Comparison of ENCODE assay signal across 8 cellular contexts in genomic region chr20:47355489-47356219, GRCh38. TPM values are rescaled to one million over a fixed set of nuclear protein-coding genes. Genes with fewer than 3 reads are reported as not detected.
A peak's percentile ranks its signal among the peaks of the same experiment; 100 is the strongest.
DNase-seq lines count a peak whose midpoint lies in the region; ATAC-seq and TF ChIP-seq lines count a peak whose summit lies in the region.

No MANE protein-coding gene starts in this region.

- no peaks in the 10 kb centered on the region for H4K20me1 ChIP-seq in neural cell (ENCODE audit: insufficient read depth)

- H3K79me2 ChIP-seq in neural cell (replicated peaks; ENCODE audit: insufficient read depth, low read length): peaks cover 57% of the 10 kb centered on the region

- ATAC-seq in HG03135 (IDR thresholded peaks at IDR 0.05; ENCODE audit: unreplicated experiment) (no peak), HG02973 (IDR thresholded peaks at IDR 0.05; ENCODE audit: unreplicated experiment) (no peak)

- TF ChIP-seq EP300 in neural cell (conservative IDR thresholded peaks at IDR 0.05; ENCODE audit: poor library complexity, severe bottlenecking): no peak

- H3K9me3 ChIP-seq in SJSA1 (replicated peaks) (no peaks in the 10 kb centered on the region), ectodermal cell (ENCODE audit: control insufficient read depth, low read length) (no peaks in the 10 kb centered on the region), neural cell (ENCODE audit: low read length) (no peaks in the 10 kb centered on the region)

- TF ChIP-seq RAD21 in neural cell (conservative IDR thresholded peaks at IDR 0.05): no peak

- H3K4me1 ChIP-seq in SJSA1 (replicated peaks) (peaks cover 99% of the 10 kb centered on the region), ectodermal cell (ENCODE audit: control insufficient read depth, insufficient read depth, low read length) (peaks cover 86% of the 10 kb centered on the region)

- H3K9me2 ChIP-seq in neural cell (ENCODE audit: insufficient read depth, low read length): no peaks in the 10 kb centered on the region

- TF ChIP-seq CTCF in neural cell (IDR thresholded peaks at IDR 0.05; ENCODE audit: poor library complexity, severe bottlenecking): no peak

- H3K4me3 ChIP-seq in SJSA1 (no peak overlapping the region), ectodermal cell (ENCODE audit: insufficient read depth, low read depth, low read length) (peak overlapping the region; percentile 33), neural cell (ENCODE audit: low read length) (peak overlapping the region; percentile 58)

- H3K9ac ChIP-seq in neural cell (ENCODE audit: low read length): peak overlapping the region; percentile 82

- H3K27me3 ChIP-seq in SJSA1 (replicated peaks) (no peaks in the 10 kb centered on the region), ectodermal cell (ENCODE audit: control insufficient read depth, insufficient read depth, low read length, poor library complexity, severe bottlenecking) (no peaks in the 10 kb centered on the region), neural cell (ENCODE audit: insufficient read depth, low read depth, low read length) (no peaks in the 10 kb centered on the region)

- H3F3A ChIP-seq in neural cell (ENCODE audit: insufficient read depth, low read length, poor library complexity, severe bottlenecking): peaks cover 7% of the 10 kb centered on the region

- peak overlapping the region; percentile 74 for H3K4me2 ChIP-seq in neural cell (ENCODE audit: low read length)

- 28 to 31% methylated on average over 2 of the region's 2 CpGs for WGBS in ectodermal cell, 2 experiments

- no peak overlapping the region for H2AFZ ChIP-seq in neural cell (ENCODE audit: low read depth, low read length)

- peak overlapping the region; percentile 96 for H3K27ac ChIP-seq in SJSA1
- no peak overlapping the region for H3K27ac ChIP-seq in ectodermal cell (ENCODE audit: insufficient read depth, low read depth, low read length, poor library complexity, severe bottlenecking)
- H3K27ac ChIP-seq in neural cell (ENCODE audit: low read length): peak overlapping the region; percentile 99

- H3K36me3 ChIP-seq in SJSA1 (peaks cover 6% of the 10 kb centered on the region), ectodermal cell (ENCODE audit: control insufficient read depth, insufficient read depth, low read length) (no peaks in the 10 kb centered on the region), neural cell (ENCODE audit: insufficient read depth, low read length) (no peaks in the 10 kb centered on the region)

- DNase-seq in activated CD4-positive, alpha-beta T cell treated with anti-CD3 and anti-CD28 coated beads for 48 hours: peak; percentile 24
- no peak for DNase-seq in activated CD4-positive, alpha-beta T cell treated with anti-CD3 and anti-CD28 coated beads, Interleukin-2, amount 50 U/mL, for 4 hours
- DNase-seq in SJSA1 (ENCODE audit: low read depth in 1 of 2, low spot score in 2 of 2) (peak in 1 of 2 experiments; percentile 41), NCI-H1436 (lab: John Stamatoyannopoulos, UW) (no peak)

TF ChIP-seq in neural cell, 6 proteins besides CTCF, POLR2A, EP300 and RAD21:
- no peak for TF ChIP-seq TAF1 (IDR thresholded peaks at IDR 0.05; ENCODE audit: low read depth)
- no peak for TF ChIP-seq REST (IDR thresholded peaks at IDR 0.05; ENCODE audit: borderline replicate concordance)
- no peak for TF ChIP-seq SMC3 (conservative IDR thresholded peaks at IDR 0.05; ENCODE audit: poor library complexity)
- no peak for TF ChIP-seq POLR2AphosphoS5 (IDR thresholded peaks at IDR 0.05)
- TF ChIP-seq EZH2 (IDR thresholded peaks at IDR 0.05; ENCODE audit: borderline replicate concordance, insufficient read depth, low read length, poor library complexity, severe bottlenecking): no peak
- TF ChIP-seq MXI1 (conservative IDR thresholded peaks at IDR 0.05; ENCODE audit: poor library complexity, severe bottlenecking): no peak

RNA-seq across cellular contexts. Expression of gene ZMYND8, which starts 0.8 kb away (rescaled TPM):
- total RNA-seq in SJSA1 (2014; rRNA removed; shearing (Covaris generic)): 6.0 and 13.5 TPM in 2 replicates
- 69.3 TPM for polyA plus RNA-seq in ectodermal cell (2013, experiment 1 of 4)
- polyA plus RNA-seq in ectodermal cell (2013, experiment 2 of 4): 67.7 TPM
- polyA plus RNA-seq in ectodermal cell (2013, experiment 3 of 4): 51.1 TPM
- 46.2 TPM for polyA plus RNA-seq in ectodermal cell (2013, experiment 4 of 4)
- polyA plus RNA-seq in neural cell: 16.8 and 20.5 TPM in 2 replicates
- polyA minus RNA-seq in neural cell: 35.3 and 42.6 TPM in 2 replicates
